8 cellular contexts compared by ENCODE assay signal in the genomic region with DNA sequence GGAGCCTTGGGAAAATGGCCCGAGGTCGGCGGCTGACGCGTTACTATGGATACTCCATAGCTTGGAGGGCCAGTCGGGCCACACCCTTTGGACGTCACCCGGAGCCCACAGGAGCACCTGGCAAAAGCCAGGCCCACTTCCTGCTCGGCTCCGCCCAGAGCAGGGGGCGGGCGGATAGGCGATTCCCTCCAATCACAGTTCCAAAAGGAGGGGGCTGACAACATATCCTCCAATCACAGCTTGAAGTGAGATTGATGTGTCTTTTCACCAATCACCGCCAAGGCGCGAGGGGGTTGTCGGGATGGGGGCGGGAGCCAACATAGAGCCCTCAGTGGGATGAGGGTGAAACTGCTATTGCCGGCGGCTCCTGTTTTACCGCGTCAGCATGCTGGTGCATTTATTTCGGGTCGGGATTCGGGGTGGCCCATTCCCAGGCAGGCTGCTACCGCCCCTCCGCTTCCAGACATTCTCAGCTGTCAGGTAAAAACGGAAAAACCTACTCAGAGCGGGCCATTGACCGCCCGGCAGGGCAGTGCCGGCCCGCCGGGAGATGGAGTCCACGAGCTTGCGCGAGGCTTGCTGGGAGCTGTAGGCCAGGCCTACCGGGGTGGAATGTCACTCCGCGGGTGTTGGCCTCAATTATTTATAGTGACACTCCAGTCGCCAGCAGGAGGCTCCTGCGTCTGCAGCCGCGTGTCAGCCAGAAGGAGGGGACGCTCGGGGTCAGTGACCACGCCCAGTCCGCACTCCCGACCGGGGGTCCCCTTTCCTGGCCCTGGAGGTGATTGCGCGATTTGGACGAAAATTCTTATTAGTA. TPM values are rescaled to one million over a fixed set of nuclear protein-coding genes. Genes with fewer than 3 reads are reported as not detected.
DNase-seq lines count a peak whose midpoint lies in the region; ATAC-seq and TF ChIP-seq lines count a peak whose summit lies in the region.

A gene (plus strand): TSS at position 320 of the 817 bp plus-strand sequence. CDS start 66 bp downstream, at position 386.

- ATAC-seq in GM21723 (IDR thresholded peaks at IDR 0.05; ENCODE audit: unreplicated experiment) = peak; percentile 96

- H3K9ac ChIP-seq in mucosa of rectum (ENCODE audit: low read depth in 1 of 2, low read length in 2 of 2) = peak within 1 kb of the TSS; percentile 73 to 75

- no peaks in the 10 kb centered on the region for H3K27me3 Mint-ChIP-seq in activated T-cell treated with anti-CD3 and anti-CD28 coated beads, Interleukin-2, amount 50 U/mL, for 24 hours

- H3K4me1 ChIP-seq in mucosa of rectum (ENCODE audit: control insufficient read depth in 2 of 2, insufficient read depth in 2 of 2, low read length in 2 of 2) = peaks cover 6 to 9% of the 10 kb centered on the region in 2 donors

- peak within 1 kb of the TSS; percentile 96 for H3K27ac Mint-ChIP-seq in activated T-cell treated with anti-CD3 and anti-CD28 coated beads, Interleukin-2, amount 50 U/mL, for 24 hours

- H3K27ac ChIP-seq in mucosa of rectum (ENCODE audit: low read depth in 2 of 2, low read length in 2 of 2) = peak within 1 kb of the TSS; percentile 86 to 87

- peaks cover 0 to 8% of the 10 kb centered on the region in 2 donors for H3K36me3 ChIP-seq in mucosa of rectum (ENCODE audit: control insufficient read depth in 2 of 2, insufficient read depth in 2 of 2, low read length in 2 of 2)

- no peaks in the 10 kb centered on the region for H3K9me3 Mint-ChIP-seq in activated T-cell treated with anti-CD3 and anti-CD28 coated beads, Interleukin-2, amount 50 U/mL, for 24 hours

- DNase-seq in DMS79 treated with DMSO at 0.1 percent for 48 hours (lab: John Stamatoyannopoulos, UW) (peak; percentile 95), KG1 (lab: John Stamatoyannopoulos, UW) (peak; percentile 43), epithelial cell of proximal tubule (ENCODE audit: low read depth) (peak; percentile 85)
- DNase-seq in activated T-cell treated with anti-CD3 and anti-CD28 coated beads, Interleukin-2, amount 50 U/mL, for 24 hours = peak; percentile 97
- DNase-seq in stimulated activated CD8-positive, alpha-beta memory T cell treated with anti-CD3 and anti-CD28 coated beads, Interleukin-4, amount 100 ng/mL, for 48 hours = peak; percentile 99

- TF ChIP-seq CTCF in epithelial cell of proximal tubule (conservative IDR thresholded peaks at IDR 0.05; ENCODE audit: low read depth, low read length) = peak; percentile 43

- H3K4me1 Mint-ChIP-seq in activated T-cell treated with anti-CD3 and anti-CD28 coated beads, Interleukin-2, amount 50 U/mL, for 24 hours (ENCODE audit: low read depth) = peaks cover 19% of the 10 kb centered on the region

- no peaks in the 10 kb centered on the region for H3K9me3 ChIP-seq in mucosa of rectum (ENCODE audit: control insufficient read depth in 2 of 2, low read length in 2 of 2)

- no peaks in the 10 kb centered on the region for H3K27me3 ChIP-seq in mucosa of rectum (ENCODE audit: control insufficient read depth in 2 of 2, insufficient read depth in 2 of 2, low read length in 2 of 2)

- peak within 1 kb of the TSS; percentile 84 for H3K4me3 ChIP-seq in epithelial cell of proximal tubule (ENCODE audit: low read depth, low read length)
- H3K4me3 ChIP-seq in mucosa of rectum (ENCODE audit: low read length in 2 of 2) = peak within 1 kb of the TSS; percentile 90 to 94

- H3K4me3 Mint-ChIP-seq in activated T-cell treated with anti-CD3 and anti-CD28 coated beads, Interleukin-2, amount 50 U/mL, for 24 hours = peak within 1 kb of the TSS; percentile 96

- peaks cover 38% of the 10 kb centered on the region for H3K36me3 Mint-ChIP-seq in activated T-cell treated with anti-CD3 and anti-CD28 coated beads, Interleukin-2, amount 50 U/mL, for 24 hours (ENCODE audit: low read depth)

TF ChIP-seq in PFSK-1, 5 proteins besides CTCF, POLR2A, EP300 and RAD21:
- TF ChIP-seq SIN3A (IDR thresholded peaks at IDR 0.05; ENCODE audit: borderline replicate concordance, insufficient read depth, low read length) (no peak; the same call in 1 of the 2 replicates), TAF1 (IDR thresholded peaks at IDR 0.05; ENCODE audit: borderline replicate concordance, insufficient read depth, low read length) (no peak), FOXP2 (optimal IDR thresholded peaks at IDR 0.05; ENCODE audit: borderline replicate concordance, extremely low read depth, extremely low read length, insufficient read depth) (peak; percentile 57), POLR2AphosphoS5 (IDR thresholded peaks at IDR 0.05; ENCODE audit: low read depth, low read length) (peak; percentile 54; the same call in 1 of the 2 replicates)
- TF ChIP-seq, protein P1, sequence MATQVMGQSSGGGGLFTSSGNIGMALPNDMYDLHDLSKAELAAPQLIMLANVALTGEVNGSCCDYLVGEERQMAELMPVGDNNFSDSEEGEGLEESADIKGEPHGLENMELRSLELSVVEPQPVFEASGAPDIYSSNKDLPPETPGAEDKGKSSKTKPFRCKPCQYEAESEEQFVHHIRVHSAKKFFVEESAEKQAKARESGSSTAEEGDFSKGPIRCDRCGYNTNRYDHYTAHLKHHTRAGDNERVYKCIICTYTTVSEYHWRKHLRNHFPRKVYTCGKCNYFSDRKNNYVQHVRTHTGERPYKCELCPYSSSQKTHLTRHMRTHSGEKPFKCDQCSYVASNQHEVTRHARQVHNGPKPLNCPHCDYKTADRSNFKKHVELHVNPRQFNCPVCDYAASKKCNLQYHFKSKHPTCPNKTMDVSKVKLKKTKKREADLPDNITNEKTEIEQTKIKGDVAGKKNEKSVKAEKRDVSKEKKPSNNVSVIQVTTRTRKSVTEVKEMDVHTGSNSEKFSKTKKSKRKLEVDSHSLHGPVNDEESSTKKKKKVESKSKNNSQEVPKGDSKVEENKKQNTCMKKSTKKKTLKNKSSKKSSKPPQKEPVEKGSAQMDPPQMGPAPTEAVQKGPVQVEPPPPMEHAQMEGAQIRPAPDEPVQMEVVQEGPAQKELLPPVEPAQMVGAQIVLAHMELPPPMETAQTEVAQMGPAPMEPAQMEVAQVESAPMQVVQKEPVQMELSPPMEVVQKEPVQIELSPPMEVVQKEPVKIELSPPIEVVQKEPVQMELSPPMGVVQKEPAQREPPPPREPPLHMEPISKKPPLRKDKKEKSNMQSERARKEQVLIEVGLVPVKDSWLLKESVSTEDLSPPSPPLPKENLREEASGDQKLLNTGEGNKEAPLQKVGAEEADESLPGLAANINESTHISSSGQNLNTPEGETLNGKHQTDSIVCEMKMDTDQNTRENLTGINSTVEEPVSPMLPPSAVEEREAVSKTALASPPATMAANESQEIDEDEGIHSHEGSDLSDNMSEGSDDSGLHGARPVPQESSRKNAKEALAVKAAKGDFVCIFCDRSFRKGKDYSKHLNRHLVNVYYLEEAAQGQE (IDR thresholded peaks at IDR 0.05; ENCODE audit: insufficient read depth in 1 of 2, low read depth in 2 of 2, low read length in 2 of 2) = no peak

RNA-seq across cellular contexts. Expression of the gene that starts here (rescaled TPM):
- polyA plus RNA-seq in PFSK-1 (2012; ENCODE audit: insufficient read length, low read depth) = 45.9 TPM
- total RNA-seq in epithelial cell of proximal tubule = 31.8 and 36.7 TPM in 2 replicates

Comparison
In these comparisons a context has a peak if more than half of its experiments do, and no peak if none do; other contexts are left out.
1. Peak in every context shown above with its lines: DNase-seq, ATAC-seq, H3K4me3 ChIP-seq and H3K27ac ChIP-seq.
2. DNase-seq: peak in every context shown above with its lines; median percentile 99 in stimulated activated CD8-positive, alpha-beta memory T cell treated with anti-CD3 and anti-CD28 coated beads, Interleukin-4, amount 100 ng/mL, for 48 hours; 97 in activated T-cell treated with anti-CD3 and anti-CD28 coated beads, Interleukin-2, amount 50 U/mL, for 24 hours; 95 in DMS79 treated with DMSO at 0.1 percent for 48 hours; 85 in epithelial cell of proximal tubule; 43 in KG1.